In genomic region chr3:65019412-65020093, GRCh38 we compare ENCODE assay signal across 17 cellular contexts.
DNase-seq lines count a peak whose midpoint lies in the region; ATAC-seq and TF ChIP-seq lines count a peak whose summit lies in the region.
"Had no signal": no experiment of that assay in that cellular context is flagged by ENCODE, and none has a peak within 500 bp of the region (broad histone marks: within the 10 kb centered on the region; RNA-seq: fewer than 3 reads in every experiment).

No MANE protein-coding gene starts in this region.

- no peaks in the 10 kb centered on the region for H3K27me3 ChIP-seq in vagina
- H3K27me3 ChIP-seq: stomach had no signal

- no peak overlapping the region for H3K4me3 ChIP-seq in vagina
- H3K4me3 ChIP-seq: prostate gland, stomach had no signal

- intact Hi-C loops in left ventricle myocardium superior (cut with micrococcal nuclease), result no loop called here
- intact Hi-C loops in Right ventricle myocardium superior (cut with DNase I), result no loop called here
- intact Hi-C loops in vagina (cut with DNase I), result no loop called here

- TF ChIP-seq POLR2A in vagina (IDR thresholded peaks at IDR 0.05), result no peak

- TF ChIP-seq CTCF in VCaP (conservative IDR thresholded peaks at IDR 0.05), result no peak
- no peak for TF ChIP-seq CTCF in vagina (IDR thresholded peaks at IDR 0.05)

- no peaks in the 10 kb centered on the region for H3K36me3 ChIP-seq in vagina
- H3K36me3 ChIP-seq: prostate gland, stomach had no signal

- ATAC-seq in left ventricle myocardium superior (peak; percentile 23), Right ventricle myocardium superior (ENCODE audit: poor library complexity) (no peak), GM21619 (IDR thresholded peaks at IDR 0.05; ENCODE audit: unreplicated experiment) (no peak)

- H3K27ac ChIP-seq in VCaP, result peak overlapping the region; percentile 33
- peak overlapping the region; percentile 29 for H3K27ac ChIP-seq in vagina
- H3K27ac ChIP-seq: prostate gland had no signal

- no peaks in the 10 kb centered on the region for H3K9me3 ChIP-seq in vagina
- H3K9me3 ChIP-seq: prostate gland, stomach had no signal

- peaks cover 26% of the 10 kb centered on the region for H3K4me1 ChIP-seq in vagina
- H3K4me1 ChIP-seq: prostate gland had no signal

- DNase-seq in left ventricle myocardium superior (no peak), Right ventricle myocardium superior (no peak), left kidney (ENCODE audit: low read depth, low spot score) (peak; percentile 51), vagina (ENCODE audit: extremely low spot score in 2 of 2) (no peak), cortex of kidney (lab: John Stamatoyannopoulos, UW) (no peak), HT-29 (ENCODE audit: low spot score) (no peak)
- DNase-seq: activated CD4-positive, alpha-beta T cell treated with anti-CD3 and anti-CD28 coated beads for 1 hour; activated CD8-positive, alpha-beta memory T cell treated with anti-CD3 and anti-CD28 coated beads, Interleukin-2, amount 50 U/mL, for 4 hours; activated naive CD4-positive, alpha-beta T cell; aorta; kidney; NCI-H2171 treated with DMSO at 0.1 percent for 48 hours; SHP77; stomach had no signal
